Comparison of ENCODE assay signal across 9 cellular contexts in the genomic region with DNA sequence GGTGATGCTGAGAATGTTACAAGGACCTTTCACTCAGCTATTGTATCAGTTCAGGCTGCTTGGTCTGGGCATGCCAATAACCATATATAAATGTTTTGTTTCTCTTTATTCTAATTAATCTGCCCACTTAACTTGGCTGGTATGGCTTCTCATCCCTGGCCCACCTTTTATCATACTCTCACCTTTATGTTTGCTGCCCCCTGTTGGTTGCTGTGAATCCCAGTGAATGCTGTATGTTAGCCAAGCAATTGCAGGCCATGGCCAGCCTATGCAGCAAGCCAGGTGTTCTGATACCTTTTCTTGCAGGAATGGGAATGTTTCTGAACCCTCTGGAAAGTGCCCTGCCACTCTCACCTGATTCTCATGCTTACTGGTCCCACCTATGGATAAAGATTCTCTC. TPM values are rescaled to one million over a fixed set of nuclear protein-coding genes. Genes with fewer than 3 reads are reported as not detected.
A peak's percentile ranks its signal among the peaks of the same experiment; 100 is the strongest.
DNase-seq lines count a peak whose midpoint lies in the region; ATAC-seq and TF ChIP-seq lines count a peak whose summit lies in the region.
"Had no signal": no experiment of that assay in that cellular context is flagged by ENCODE, and none has a peak within 500 bp of the region (broad histone marks: within the 10 kb centered on the region; RNA-seq: fewer than 3 reads in every experiment).

No MANE protein-coding gene starts in this region.

- H3K9me3 Mint-ChIP-seq in activated naive CD4-positive, alpha-beta T cell treated with anti-CD3 and anti-CD28 coated beads for 36 hours, result peaks cover 4% of the 10 kb centered on the region
- peaks cover 8 to 9% (median 8%) of the 10 kb centered on the region in 3 donors for H3K9me3 Mint-ChIP-seq in T-cell

- peak; percentile 28 for DNase-seq in activated naive CD4-positive, alpha-beta T cell treated with anti-CD3 and anti-CD28 coated beads for 36 hours
- no peak for DNase-seq in activated naive CD4-positive, alpha-beta T cell treated with anti-CD3 and anti-CD28 coated beads, Interleukin-2, amount 50 U/mL, for 16 hours
- DNase-seq in NCI-H146 (lab: John Stamatoyannopoulos, UW) (peak; percentile 91), colonic mucosa (peak; percentile 26), testis (peak; percentile 59), T-cell (no peak)
- DNase-seq in effector CD4-positive, alpha-beta T cell, result no peak

- TF ChIP-seq CTCF in colonic mucosa (IDR thresholded peaks at IDR 0.05) (no peak), testis (IDR thresholded peaks at IDR 0.05) (peak in 1 of 3 experiments; percentile 14)

- H3K4me3 ChIP-seq in colonic mucosa, result no peak overlapping the region
- H3K4me3 ChIP-seq in testis, result no peak overlapping the region
- H3K4me3 ChIP-seq: SK-N-MC had no signal

- CTCF ChIA-PET in activated naive CD4-positive, alpha-beta T cell treated with anti-CD3 and anti-CD28 coated beads for 36 hours (lab: Charles Lee), result interaction anchor here (0.5 to 0.8 kb wide), 2 partner anchors 148 to 478 kb away, joined by 3 read pairs; no protein-coding TSS in a partner anchor
- CTCF ChIA-PET in T-cell (lab: Charles Lee), result no interaction called here

- H3K36me3 Mint-ChIP-seq in activated naive CD4-positive, alpha-beta T cell treated with anti-CD3 and anti-CD28 coated beads for 36 hours (ENCODE audit: low read depth), result no peaks in the 10 kb centered on the region
- no peaks in the 10 kb centered on the region for H3K36me3 Mint-ChIP-seq in T-cell

- no peaks in the 10 kb centered on the region for H3K4me1 ChIP-seq in colonic mucosa
- H3K4me1 ChIP-seq in testis, result peaks cover 5% of the 10 kb centered on the region

- H3K27me3 Mint-ChIP-seq in activated naive CD4-positive, alpha-beta T cell treated with anti-CD3 and anti-CD28 coated beads for 36 hours (ENCODE audit: low read depth), result no peaks in the 10 kb centered on the region
- no peaks in the 10 kb centered on the region for H3K27me3 Mint-ChIP-seq in T-cell

- H3K27ac ChIP-seq in colonic mucosa (no peak overlapping the region), testis (no peak overlapping the region)
- H3K27ac ChIP-seq: SK-N-MC had no signal

- H3K9ac ChIP-seq in colonic mucosa (ENCODE audit: low read depth in 2 of 2, low read length in 2 of 2), result no peak overlapping the region

- H3K4me3 Mint-ChIP-seq in activated naive CD4-positive, alpha-beta T cell treated with anti-CD3 and anti-CD28 coated beads for 36 hours, result no peak overlapping the region
- no peak overlapping the region for H3K4me3 Mint-ChIP-seq in T-cell

- H3K9me3 ChIP-seq in colonic mucosa (no peaks in the 10 kb centered on the region), testis (no peaks in the 10 kb centered on the region)

- no peak overlapping the region for H3K27ac Mint-ChIP-seq in activated naive CD4-positive, alpha-beta T cell treated with anti-CD3 and anti-CD28 coated beads for 36 hours
- H3K27ac Mint-ChIP-seq in T-cell, result no peak overlapping the region

- H3K36me3 ChIP-seq in colonic mucosa, result no peaks in the 10 kb centered on the region
- H3K36me3 ChIP-seq in testis (ENCODE audit: low read depth, missing control alignments), result no peaks in the 10 kb centered on the region

- H3K4me1 Mint-ChIP-seq in activated naive CD4-positive, alpha-beta T cell treated with anti-CD3 and anti-CD28 coated beads for 36 hours (ENCODE audit: low read depth), result no peaks in the 10 kb centered on the region
- H3K4me1 Mint-ChIP-seq in T-cell, result no peaks in the 10 kb centered on the region

- intact Hi-C loops in activated naive CD4-positive, alpha-beta T cell treated with anti-CD3 and anti-CD28 coated beads for 36 hours (cut with micrococcal nuclease), result no loop called here
- intact Hi-C loops in colonic mucosa (cut with DNase I) (no loop called here), testis (cut with DNase I; ENCODE audit: low total_unique reads) (no loop called here)

- POLR2A ChIA-PET in T-cell (lab: Charles Lee), result no interaction called here

- no peak for ATAC-seq in GM18861 (IDR thresholded peaks at IDR 0.05; ENCODE audit: unreplicated experiment)
- no peak for ATAC-seq in T-cell (replicated peaks in 1 of 4)

- TF ChIP-seq POLR2A in testis (IDR thresholded peaks at IDR 0.05), result no peak

- H3K27me3 ChIP-seq in colonic mucosa (no peaks in the 10 kb centered on the region), testis (no peaks in the 10 kb centered on the region)

RNA-seq across cellular contexts. Expression of a gene that starts 54.6 kb away (rescaled TPM):
- not detected for total RNA-seq in activated naive CD4-positive, alpha-beta T cell treated with anti-CD3 and anti-CD28 coated beads for 36 hours
- total RNA-seq in colonic mucosa, result 1 to 10 TPM in 1 of 2 donors, under 1 TPM in 1; 0.32 to 2.0 TPM
- 10 to 100 TPM in 1 of 2 donors, 1 to 10 TPM in 1; 5.1 to 11.7 TPM for total RNA-seq in testis
- polyA plus RNA-seq in testis (ENCODE audit: insufficient read depth, low read depth, low replicate concordance), result 40.5 TPM
- total RNA-seq in T-cell, result not detected

Comparison
In these comparisons a context has a peak if more than half of its experiments do, and no peak if none do; other contexts are left out.
1. DNase-seq: peak in activated naive CD4-positive, alpha-beta T cell treated with anti-CD3 and anti-CD28 coated beads for 36 hours (single experiment), NCI-H146 (single experiment), colonic mucosa (single experiment) and testis (single experiment); none in activated naive CD4-positive, alpha-beta T cell treated with anti-CD3 and anti-CD28 coated beads, Interleukin-2, amount 50 U/mL, for 16 hours (single experiment), effector CD4-positive, alpha-beta T cell (single experiment) and T-cell (0 of 34).